8 cellular contexts compared by ENCODE assay signal in the genomic region with DNA sequence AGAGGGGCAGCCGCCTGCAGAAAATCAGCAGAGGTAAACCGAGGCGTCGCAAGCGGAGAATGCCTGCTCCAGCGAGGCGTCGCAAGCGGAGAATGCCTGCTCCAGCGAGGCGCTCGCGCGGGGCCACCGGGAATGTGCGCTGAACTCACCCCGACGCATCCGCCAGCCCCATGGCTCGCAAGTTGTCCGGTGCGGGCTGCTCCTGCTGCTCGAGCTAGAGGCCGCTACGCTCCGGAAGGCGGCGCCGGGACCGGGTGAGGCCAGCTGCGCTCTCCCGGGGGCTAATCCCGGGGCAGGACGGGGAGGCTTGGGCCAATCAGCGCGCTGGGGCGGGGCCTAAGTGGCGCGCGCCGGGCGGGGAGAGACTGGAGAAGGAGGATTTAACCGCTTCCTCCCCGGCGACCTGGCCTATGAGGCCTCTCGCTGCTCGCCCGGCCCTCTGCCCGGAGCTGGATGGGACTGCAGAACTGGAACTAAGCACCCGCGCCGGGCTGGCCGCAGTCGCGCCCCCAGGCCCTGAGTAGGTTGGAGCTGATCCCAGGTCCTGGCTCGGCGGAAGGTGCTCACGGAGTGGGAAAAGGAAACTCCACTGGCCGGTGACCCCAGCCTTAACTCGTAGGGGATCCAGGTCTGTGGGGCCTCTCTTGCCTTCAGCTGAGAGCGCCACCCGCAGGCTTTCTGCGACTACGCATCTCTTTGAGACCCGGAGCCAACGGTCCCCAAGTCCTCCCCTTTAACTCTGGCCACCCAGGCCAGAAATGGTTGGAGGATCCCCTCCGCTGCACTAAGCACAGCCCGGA. TPM values are rescaled to one million over a fixed set of nuclear protein-coding genes. Genes with fewer than 3 reads are reported as not detected.
DNase-seq lines count a peak whose midpoint lies in the region; ATAC-seq and TF ChIP-seq lines count a peak whose summit lies in the region.

A gene with protein sequence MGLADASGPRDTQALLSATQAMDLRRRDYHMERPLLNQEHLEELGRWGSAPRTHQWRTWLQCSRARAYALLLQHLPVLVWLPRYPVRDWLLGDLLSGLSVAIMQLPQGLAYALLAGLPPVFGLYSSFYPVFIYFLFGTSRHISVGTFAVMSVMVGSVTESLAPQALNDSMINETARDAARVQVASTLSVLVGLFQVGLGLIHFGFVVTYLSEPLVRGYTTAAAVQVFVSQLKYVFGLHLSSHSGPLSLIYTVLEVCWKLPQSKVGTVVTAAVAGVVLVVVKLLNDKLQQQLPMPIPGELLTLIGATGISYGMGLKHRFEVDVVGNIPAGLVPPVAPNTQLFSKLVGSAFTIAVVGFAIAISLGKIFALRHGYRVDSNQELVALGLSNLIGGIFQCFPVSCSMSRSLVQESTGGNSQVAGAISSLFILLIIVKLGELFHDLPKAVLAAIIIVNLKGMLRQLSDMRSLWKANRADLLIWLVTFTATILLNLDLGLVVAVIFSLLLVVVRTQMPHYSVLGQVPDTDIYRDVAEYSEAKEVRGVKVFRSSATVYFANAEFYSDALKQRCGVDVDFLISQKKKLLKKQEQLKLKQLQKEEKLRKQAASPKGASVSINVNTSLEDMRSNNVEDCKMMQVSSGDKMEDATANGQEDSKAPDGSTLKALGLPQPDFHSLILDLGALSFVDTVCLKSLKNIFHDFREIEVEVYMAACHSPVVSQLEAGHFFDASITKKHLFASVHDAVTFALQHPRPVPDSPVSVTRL (minus strand): TSS at position 240 of the 800 bp plus-strand sequence. CDS start 68 bp downstream, at position 172.

- intact Hi-C loops in activated naive CD4-positive, alpha-beta T cell treated with anti-CD3 and anti-CD28 coated beads for 36 hours (cut with micrococcal nuclease): loop anchor here (1.0 to 10.0 kb wide), 6 partner anchors 21 to 191 kb away; a partner anchor contains a TSS

- peak in 1 of 2 donors; percentile 39 for TF ChIP-seq POLR2A in gastroesophageal sphincter (IDR thresholded peaks at IDR 0.05)

- peak; percentile 84 for TF ChIP-seq CTCF in GM06990 (IDR thresholded peaks at IDR 0.05; ENCODE audit: insufficient read depth, low read length, poor library complexity, severe bottlenecking)
- peak; percentile 82 for TF ChIP-seq CTCF in HFFc6 (IDR thresholded peaks at IDR 0.05)
- TF ChIP-seq CTCF in gastroesophageal sphincter (IDR thresholded peaks at IDR 0.05): peak in 3 of 4 experiments; percentile 40 to 55 (median 47)

- no peaks in the 10 kb centered on the region; the same call in 1 of the 2 replicates for H3K27me3 Mint-ChIP-seq in HFFc6 (ENCODE audit: insufficient read depth)
- H3K27me3 Mint-ChIP-seq in activated naive CD4-positive, alpha-beta T cell treated with anti-CD3 and anti-CD28 coated beads for 36 hours (ENCODE audit: low read depth): no peaks in the 10 kb centered on the region

- no peaks in the 10 kb centered on the region for H3K9me3 ChIP-seq in gastroesophageal sphincter

- H3K4me1 ChIP-seq in gastroesophageal sphincter: peaks cover 0 to 25% (median 18%) of the 10 kb centered on the region in 3 donors

- H3K27me3 ChIP-seq in GM06990 (replicated peaks; ENCODE audit: control insufficient read depth, insufficient read depth, low read length): no peaks in the 10 kb centered on the region
- no peaks in the 10 kb centered on the region for H3K27me3 ChIP-seq in gastroesophageal sphincter

- H3K4me1 Mint-ChIP-seq in HFFc6 (ENCODE audit: low read depth): peaks cover 27% of the 10 kb centered on the region
- H3K4me1 Mint-ChIP-seq in activated naive CD4-positive, alpha-beta T cell treated with anti-CD3 and anti-CD28 coated beads for 36 hours (ENCODE audit: low read depth): peaks cover 18% of the 10 kb centered on the region

- H3K4me3 ChIP-seq in GM06990 (replicated peaks; ENCODE audit: low read depth, low read length) (peak within 1 kb of the TSS; percentile 89), gastroesophageal sphincter (peak within 1 kb of the TSS; percentile 80 to 93)

- peaks cover 5% of the 10 kb centered on the region for H3K36me3 Mint-ChIP-seq in HFFc6 (ENCODE audit: low read depth)
- peaks cover 3% of the 10 kb centered on the region for H3K36me3 Mint-ChIP-seq in activated naive CD4-positive, alpha-beta T cell treated with anti-CD3 and anti-CD28 coated beads for 36 hours (ENCODE audit: low read depth)

- ATAC-seq in gastroesophageal sphincter: peak; percentile 99

- peak within 1 kb of the TSS; percentile 81 for H3K27ac Mint-ChIP-seq in HFFc6
- H3K27ac Mint-ChIP-seq in activated naive CD4-positive, alpha-beta T cell treated with anti-CD3 and anti-CD28 coated beads for 36 hours: peak within 1 kb of the TSS; percentile 69

- H3K4me3 Mint-ChIP-seq in HFFc6: peak within 1 kb of the TSS; percentile 90
- H3K4me3 Mint-ChIP-seq in activated naive CD4-positive, alpha-beta T cell treated with anti-CD3 and anti-CD28 coated beads for 36 hours: peak within 1 kb of the TSS; percentile 89

- CTCF ChIA-PET in activated naive CD4-positive, alpha-beta T cell treated with anti-CD3 and anti-CD28 coated beads for 36 hours (lab: Charles Lee): interaction anchor here (0.6 to 3.9 kb wide), 16 partner anchors 12 to 1709 kb away, joined by 3 to 22 read pairs (median 4); a partner anchor contains a TSS

- H3K36me3 ChIP-seq in GM06990 (ENCODE audit: control insufficient read depth, insufficient read depth, low read length) (peaks cover 11% of the 10 kb centered on the region), gastroesophageal sphincter (peaks cover 0 to 30% of the 10 kb centered on the region in 2 donors)

- no CpG with 5 or more reads among the region's 68 CpGs for WGBS in gastroesophageal sphincter (ENCODE audit: low coverage in 1 of 2), 2 donors

- H3K27ac ChIP-seq in gastroesophageal sphincter: peak within 1 kb of the TSS; percentile 44 to 93 (median 88)

- peak; percentile 97 for DNase-seq in GM06990 (ENCODE audit: extremely low read depth, insufficient read length)
- peak; percentile 94 for DNase-seq in HFFc6
- DNase-seq in NAMALWA (ENCODE audit: low spot score): peak; percentile 87
- peak; percentile 95 for DNase-seq in SK-N-DZ (ENCODE audit: low spot score)
- peak; percentile 97 for DNase-seq in activated naive CD4-positive, alpha-beta T cell treated with anti-CD3 and anti-CD28 coated beads for 36 hours
- peak; percentile 74 for DNase-seq in non-pigmented ciliary epithelial cell (ENCODE audit: low read depth)
- peak; percentile 95 for DNase-seq in superior temporal gyrus (ENCODE audit: extremely low spot score)

- H3K9me3 Mint-ChIP-seq in HFFc6: no peaks in the 10 kb centered on the region
- H3K9me3 Mint-ChIP-seq in activated naive CD4-positive, alpha-beta T cell treated with anti-CD3 and anti-CD28 coated beads for 36 hours: no peaks in the 10 kb centered on the region

- TF ChIP-seq EP300 in gastroesophageal sphincter (IDR thresholded peaks at IDR 0.05): peak; percentile 21

RNA-seq across cellular contexts. Expression of the gene that starts here (rescaled TPM):
- total RNA-seq in HFFc6 (2021; fragmentation: NEBNext Ultra II Directional; extraction: Animal tissue kit (Norgen Biotek cat#: 25700)): 10 to 100 TPM; 15.1 to 19.6 (median 17.5) TPM
- polyA plus RNA-seq in SK-N-DZ (2014; cell fraction: cytosol; rRNA removed): 12.9 and 22.5 TPM in 2 replicates
- polyA plus RNA-seq in SK-N-DZ (2014; cell fraction: nucleus; rRNA removed): 180 and 245 TPM in 2 replicates
- total RNA-seq in activated naive CD4-positive, alpha-beta T cell treated with anti-CD3 and anti-CD28 coated beads for 36 hours: 10 to 100 TPM; 24.3 to 24.7 TPM
- 10 to 100 TPM in 2 of 4 donors, 1 to 10 TPM in 2; 7.4 to 21.8 (median 10.7) TPM for total RNA-seq in gastroesophageal sphincter

Comparison
In these comparisons a context has a peak if more than half of its experiments do, and no peak if none do; other contexts are left out.
1. Peak in every context shown above with its lines: DNase-seq, ATAC-seq, H3K4me3 ChIP-seq and H3K27ac ChIP-seq.